ENCODE assay signal across 1 cellular context in genomic region chr6:139768196-139768595, GRCh38.
TF ChIP-seq lines count a peak whose summit lies in the region.

No MANE protein-coding gene starts in this region.

TF ChIP-seq in IMR-90, 13 proteins besides CTCF, POLR2A, EP300 and RAD21:
- TF ChIP-seq FOS (IDR thresholded peaks at IDR 0.05; ENCODE audit: low read depth, low read length) (no peak), CEBPB (IDR thresholded peaks at IDR 0.05; ENCODE audit: low read depth, low read length) (no peak)
- TF ChIP-seq, protein P1, sequence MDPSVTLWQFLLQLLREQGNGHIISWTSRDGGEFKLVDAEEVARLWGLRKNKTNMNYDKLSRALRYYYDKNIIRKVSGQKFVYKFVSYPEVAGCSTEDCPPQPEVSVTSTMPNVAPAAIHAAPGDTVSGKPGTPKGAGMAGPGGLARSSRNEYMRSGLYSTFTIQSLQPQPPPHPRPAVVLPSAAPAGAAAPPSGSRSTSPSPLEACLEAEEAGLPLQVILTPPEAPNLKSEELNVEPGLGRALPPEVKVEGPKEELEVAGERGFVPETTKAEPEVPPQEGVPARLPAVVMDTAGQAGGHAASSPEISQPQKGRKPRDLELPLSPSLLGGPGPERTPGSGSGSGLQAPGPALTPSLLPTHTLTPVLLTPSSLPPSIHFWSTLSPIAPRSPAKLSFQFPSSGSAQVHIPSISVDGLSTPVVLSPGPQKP (IDR thresholded peaks at IDR 0.05; ENCODE audit: borderline replicate concordance, low read depth, low read length): no peak
TF ChIP-seq in IMR-90: peak in this region for 0.
